8 cellular contexts compared by ENCODE assay signal in genomic region chr17:48335858-48336500, GRCh38.
DNase-seq lines count a peak whose midpoint lies in the region; ATAC-seq, FAIRE-seq and TF ChIP-seq lines count a peak whose summit lies in the region.

No MANE protein-coding gene starts in this region.

- H3K4me2 ChIP-seq in Loucy (ENCODE audit: low read depth, low read length, poor library complexity, severe bottlenecking) (peak overlapping the region; percentile 78), endothelial cell of umbilical vein (ENCODE audit: insufficient read depth, low read length) (no peak overlapping the region)

- H3K79me2 ChIP-seq in Loucy (ENCODE audit: insufficient read depth, low read length), result peaks cover 49% of the 10 kb centered on the region
- H3K79me2 ChIP-seq in endothelial cell of umbilical vein (ENCODE audit: control insufficient read depth, insufficient read depth, low read length), result no peaks in the 10 kb centered on the region

- H3K9me2 ChIP-seq in Loucy (replicated peaks; ENCODE audit: low read depth, low read length), result no peaks in the 10 kb centered on the region

- no peak overlapping the region for H3K27ac ChIP-seq in endothelial cell of umbilical vein (ENCODE audit: insufficient read depth, low read depth, low read length)

- H3K4me3 ChIP-seq in Loucy (ENCODE audit: low read length, poor library complexity, severe bottlenecking) (peak overlapping the region; percentile 68), endothelial cell of umbilical vein (replicated peaks in 1 of 3; ENCODE audit: insufficient read depth in 1 of 3, low read depth in 1 of 3, low read length in 3 of 3) (no peak overlapping the region)

- CTCF ChIA-PET in endothelial cell of umbilical vein (lab: Charles Lee), result interaction anchor here (0.6 to 5.0 kb wide), 68 partner anchors 9 to 311 kb away, joined by 3 to 85 read pairs (median 4); partner anchors contain the start of genes HOXB5 and HOXB8

- no peak for TF ChIP-seq POLR2A in endothelial cell of umbilical vein (IDR thresholded peaks at IDR 0.05; ENCODE audit: low read depth, low read length)

- FAIRE-seq in endothelial cell of umbilical vein (lab: Jason Lieb, UNC), result peak; percentile 66

- DNase-seq in ELR (ENCODE audit: low read depth) (peak; percentile 75), RPMI8226 (peak; percentile 67), endothelial cell of umbilical vein (ENCODE audit: low read depth, low spot score) (peak; percentile 87), non-pigmented ciliary epithelial cell (ENCODE audit: low read depth) (peak; percentile 15)
- DNase-seq in stimulated activated CD8-positive, alpha-beta memory T cell treated with anti-CD3 and anti-CD28 coated beads, Interleukin-4, amount 100 ng/mL, for 48 hours, result no peak

- no peaks in the 10 kb centered on the region for H3K27me3 ChIP-seq in Loucy (ENCODE audit: insufficient read depth, low read length, poor library complexity, severe bottlenecking)
- peaks cover 0 to 3% of the 10 kb centered on the region in 2 experiments for H3K27me3 ChIP-seq in endothelial cell of umbilical vein (ENCODE audit: control insufficient read depth in 2 of 2, insufficient read depth in 2 of 2, low read length in 2 of 2)

- no peaks in the 10 kb centered on the region for H4K20me1 ChIP-seq in Loucy (ENCODE audit: insufficient read depth, low read length, poor library complexity, severe bottlenecking)
- no peaks in the 10 kb centered on the region for H4K20me1 ChIP-seq in endothelial cell of umbilical vein (replicated peaks; ENCODE audit: control insufficient read depth, extremely low read depth, insufficient read depth, low read length)

- POLR2A ChIA-PET in endothelial cell of umbilical vein (lab: Charles Lee), result no interaction called here

- peak overlapping the region; percentile 77 for H3K9ac ChIP-seq in Loucy (ENCODE audit: low read depth, low read length, poor library complexity, severe bottlenecking)
- H3K9ac ChIP-seq in endothelial cell of umbilical vein (replicated peaks; ENCODE audit: extremely low read depth, insufficient read depth, low read length), result no peak overlapping the region

- peaks cover 12% of the 10 kb centered on the region for H3F3A ChIP-seq in Loucy (ENCODE audit: low read depth)

- no peaks in the 10 kb centered on the region for H3K36me3 ChIP-seq in Loucy (ENCODE audit: insufficient read depth, low read length)
- H3K36me3 ChIP-seq in endothelial cell of umbilical vein (ENCODE audit: control insufficient read depth in 2 of 2, extremely low read depth in 1 of 2, insufficient read depth in 2 of 2, low read length in 2 of 2), result no peaks in the 10 kb centered on the region

- no peak for ATAC-seq in GM21367 (IDR thresholded peaks at IDR 0.05; ENCODE audit: unreplicated experiment)
- no peak for ATAC-seq in HG03097 (IDR thresholded peaks at IDR 0.05; ENCODE audit: low FRiP score, unreplicated experiment)

- intact Hi-C loops in endothelial cell of umbilical vein (cut with micrococcal nuclease), result loop anchor here (1.0 to 10.0 kb wide), 4 partner anchors 121 to 311 kb away; no protein-coding TSS in a partner anchor

- peak overlapping the region; percentile 23; the same call in 1 of the 2 replicates for H2AFZ ChIP-seq in Loucy (ENCODE audit: low read length)
- H2AFZ ChIP-seq in endothelial cell of umbilical vein (ENCODE audit: low read depth, low read length), result no peak overlapping the region

- no peaks in the 10 kb centered on the region for H3K9me1 ChIP-seq in endothelial cell of umbilical vein (replicated peaks; ENCODE audit: control insufficient read depth, extremely low read depth, insufficient read depth, low read length)

- H3K4me1 ChIP-seq in Loucy (ENCODE audit: insufficient read depth, low read length, poor library complexity, severe bottlenecking) (peaks cover 80% of the 10 kb centered on the region), endothelial cell of umbilical vein (ENCODE audit: control insufficient read depth, extremely low read depth, insufficient read depth, low read length) (no peaks in the 10 kb centered on the region)

- H3K9me3 ChIP-seq in Loucy (ENCODE audit: insufficient read depth, low read depth, low read length) (no peaks in the 10 kb centered on the region), endothelial cell of umbilical vein (replicated peaks; ENCODE audit: control insufficient read depth, insufficient read depth, low read length) (no peaks in the 10 kb centered on the region)

- TF ChIP-seq CTCF in Loucy (conservative IDR thresholded peaks at IDR 0.05; ENCODE audit: low read length), result peak; percentile 84
- TF ChIP-seq CTCF in endothelial cell of umbilical vein (IDR thresholded peaks at IDR 0.05; ENCODE audit: extremely low read depth in 1 of 2, insufficient read depth in 1 of 2, low read depth in 1 of 2, low read length in 2 of 2), result peak; percentile 47 to 55

- no TSS peak for BruUV-seq in endothelial cell of umbilical vein (replicated peaks; lab: Mats Ljungman, UMichigan)

- dilution Hi-C loops in endothelial cell of umbilical vein (cut with MboI; ENCODE audit: extremely low pct_ligation_motif_present, low sequenced_read_pairs), result no loop called here

TF ChIP-seq in endothelial cell of umbilical vein, 7 proteins besides CTCF, POLR2A, EP300 and RAD21:
- TF ChIP-seq EZH2 (IDR thresholded peaks at IDR 0.05; ENCODE audit: borderline replicate concordance, low read depth, low read length, severe bottlenecking) (no peak), GATA2 (IDR thresholded peaks at IDR 0.05; ENCODE audit: insufficient read depth, insufficient read length, low read depth, low read length) (no peak), JUN (IDR thresholded peaks at IDR 0.05; ENCODE audit: borderline replicate concordance, insufficient read depth, insufficient read length, low read depth) (no peak), FOS (IDR thresholded peaks at IDR 0.05; ENCODE audit: borderline replicate concordance, insufficient read depth, low read length) (no peak), POLR2AphosphoS5 (IDR thresholded peaks at IDR 0.05; ENCODE audit: insufficient read depth, low read depth, low read length) (no peak), MYC (IDR thresholded peaks at IDR 0.05; ENCODE audit: low read depth, low read length) (no peak), MAX (IDR thresholded peaks at IDR 0.05; ENCODE audit: insufficient read depth, insufficient read length) (no peak)
